23 cellular contexts compared by ENCODE assay signal in the genomic region with DNA sequence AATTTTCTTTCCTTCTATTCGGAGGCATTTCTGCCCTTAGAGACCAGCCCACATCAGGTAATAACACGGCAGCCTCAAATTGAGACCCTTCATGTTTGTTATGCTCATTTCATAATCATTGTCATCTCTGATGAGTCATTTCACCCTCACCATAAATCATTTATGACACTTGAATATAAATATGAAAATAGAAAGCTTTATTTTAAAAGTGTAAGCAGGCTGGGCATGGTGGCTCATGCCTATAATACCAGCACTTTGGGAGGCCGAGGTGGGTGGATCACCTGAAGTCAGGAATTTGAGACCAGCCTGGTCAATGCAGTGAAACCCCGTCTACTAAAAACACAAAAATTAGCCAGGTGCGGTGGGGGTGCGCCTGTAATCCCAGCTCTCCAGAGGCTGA. TPM values are rescaled to one million over a fixed set of nuclear protein-coding genes. Genes with fewer than 3 reads are reported as not detected.
"Had no signal": no experiment of that assay in that cellular context is flagged by ENCODE, and none has a peak within 500 bp of the region (broad histone marks: within the 10 kb centered on the region; RNA-seq: fewer than 3 reads in every experiment).

No MANE protein-coding gene starts in this region.

- H3K27me3 ChIP-seq: body of pancreas, ovary, tibial artery, uterus had no signal

- H3K4me1 ChIP-seq: heart right ventricle, psoas muscle, tibial artery, uterus had no signal

- H3K27ac ChIP-seq: body of pancreas, dorsolateral prefrontal cortex, heart right ventricle, ovary, psoas muscle, tibial artery, uterus had no signal

- FAIRE-seq: colon, TTC549 had no signal

- H3K4me3 Mint-ChIP-seq: activated CD4-positive, alpha-beta memory T cell treated with anti-CD3 and anti-CD28 coated beads, Interleukin-2, amount 10 ng/mL, durations not matched to agents 7 days and 5 days; activated CD8-positive, alpha-beta memory T cell treated with anti-CD3 and anti-CD28 coated beads, Interleukin-2, amount 10 ng/mL, durations not matched to agents 7 days and 5 days; activated naive CD8-positive, alpha-beta T cell treated with anti-CD3 and anti-CD28 coated beads, Interleukin-2, amount 10 ng/mL, durations not matched to agents 7 days and 5 days; activated T-helper 17 cell treated with anti-CD3 and anti-CD28 coated beads, Interleukin-2, amount 50 U/mL, for 72 hours; immature natural killer cell; naive thymus-derived CD4-positive, alpha-beta T cell; T-helper 2 cell treated with Interferon-gamma antibody and Interleukin-4, amounts not matched to agents 5 μg/mL and 100 μg/mL, for 36 hours had no signal

- H3K27me3 Mint-ChIP-seq: activated CD4-positive, alpha-beta memory T cell treated with anti-CD3 and anti-CD28 coated beads, Interleukin-2, amount 10 ng/mL, durations not matched to agents 7 days and 5 days; activated CD8-positive, alpha-beta memory T cell treated with anti-CD3 and anti-CD28 coated beads, Interleukin-2, amount 10 ng/mL, durations not matched to agents 7 days and 5 days; activated naive CD8-positive, alpha-beta T cell treated with anti-CD3 and anti-CD28 coated beads, Interleukin-2, amount 10 ng/mL, durations not matched to agents 7 days and 5 days had no signal

- H3K9me3 Mint-ChIP-seq: activated T-helper 17 cell treated with anti-CD3 and anti-CD28 coated beads, Interleukin-2, amount 50 U/mL, for 72 hours; T-helper 2 cell treated with Interferon-gamma antibody and Interleukin-4, amounts not matched to agents 5 μg/mL and 100 μg/mL, for 36 hours had no signal

- DNase-seq: activated CD4-positive, alpha-beta memory T cell treated with anti-CD3 and anti-CD28 coated beads, Interleukin-2, amount 10 ng/mL, durations not matched to agents 7 days and 5 days; activated CD4-positive, alpha-beta T cell treated with anti-CD3 and anti-CD28 coated beads for 4 hours; activated CD8-positive, alpha-beta memory T cell treated with anti-CD3 and anti-CD28 coated beads, Interleukin-2, amount 10 ng/mL, durations not matched to agents 7 days and 5 days; activated naive CD4-positive, alpha-beta T cell; activated naive CD8-positive, alpha-beta T cell treated with anti-CD3 and anti-CD28 coated beads, Interleukin-2, amount 10 ng/mL, durations not matched to agents 7 days and 5 days; body of pancreas; central memory CD4-positive, alpha-beta T cell; dorsolateral prefrontal cortex; heart right ventricle; immature natural killer cell; mesendoderm; naive thymus-derived CD4-positive, alpha-beta T cell; ovary; psoas muscle; right cardiac atrium; stimulated activated CD4-positive, alpha-beta T cell treated with anti-CD3 and anti-CD28 coated beads, Interleukin-2, amount 100 ng/mL, for 24 hours; stimulated activated naive CD4-positive, alpha-beta T cell treated with Interleukin-2 at 50 U/mL for 16 hours; tibial artery; uterus had no signal

- H3K36me3 ChIP-seq: heart right ventricle, ovary, tibial artery, uterus had no signal

- H3K4me1 Mint-ChIP-seq: activated CD4-positive, alpha-beta memory T cell treated with anti-CD3 and anti-CD28 coated beads, Interleukin-2, amount 10 ng/mL, durations not matched to agents 7 days and 5 days; activated CD8-positive, alpha-beta memory T cell treated with anti-CD3 and anti-CD28 coated beads, Interleukin-2, amount 10 ng/mL, durations not matched to agents 7 days and 5 days; activated naive CD8-positive, alpha-beta T cell treated with anti-CD3 and anti-CD28 coated beads, Interleukin-2, amount 10 ng/mL, durations not matched to agents 7 days and 5 days; activated T-helper 17 cell treated with anti-CD3 and anti-CD28 coated beads, Interleukin-2, amount 50 U/mL, for 72 hours; immature natural killer cell; naive thymus-derived CD4-positive, alpha-beta T cell had no signal

- H3K4me3 ChIP-seq: body of pancreas, dorsolateral prefrontal cortex, heart right ventricle, ovary, psoas muscle, tibial artery, uterus had no signal

- H3K36me3 Mint-ChIP-seq: activated CD8-positive, alpha-beta memory T cell treated with anti-CD3 and anti-CD28 coated beads, Interleukin-2, amount 10 ng/mL, durations not matched to agents 7 days and 5 days; activated naive CD8-positive, alpha-beta T cell treated with anti-CD3 and anti-CD28 coated beads, Interleukin-2, amount 10 ng/mL, durations not matched to agents 7 days and 5 days; immature natural killer cell; naive thymus-derived CD4-positive, alpha-beta T cell had no signal

- H3K9me3 ChIP-seq: body of pancreas, ovary, psoas muscle, uterus had no signal

- H3K27ac Mint-ChIP-seq: activated CD4-positive, alpha-beta memory T cell treated with anti-CD3 and anti-CD28 coated beads, Interleukin-2, amount 10 ng/mL, durations not matched to agents 7 days and 5 days; activated CD8-positive, alpha-beta memory T cell treated with anti-CD3 and anti-CD28 coated beads, Interleukin-2, amount 10 ng/mL, durations not matched to agents 7 days and 5 days; activated naive CD8-positive, alpha-beta T cell treated with anti-CD3 and anti-CD28 coated beads, Interleukin-2, amount 10 ng/mL, durations not matched to agents 7 days and 5 days; activated T-helper 17 cell treated with anti-CD3 and anti-CD28 coated beads, Interleukin-2, amount 50 U/mL, for 72 hours; immature natural killer cell; naive thymus-derived CD4-positive, alpha-beta T cell; T-helper 2 cell treated with Interferon-gamma antibody and Interleukin-4, amounts not matched to agents 5 μg/mL and 100 μg/mL, for 36 hours had no signal

RNA-seq across cellular contexts. Expression of a gene that starts 57.4 kb away (rescaled TPM):
- total RNA-seq: activated CD4-positive, alpha-beta memory T cell treated with anti-CD3 and anti-CD28 coated beads, Interleukin-2, amount 10 ng/mL, durations not matched to agents 7 days and 5 days; activated CD8-positive, alpha-beta memory T cell treated with anti-CD3 and anti-CD28 coated beads, Interleukin-2, amount 10 ng/mL, durations not matched to agents 7 days and 5 days; activated naive CD8-positive, alpha-beta T cell treated with anti-CD3 and anti-CD28 coated beads, Interleukin-2, amount 10 ng/mL, durations not matched to agents 7 days and 5 days had no signal
- polyA plus RNA-seq: immature natural killer cell; naive thymus-derived CD4-positive, alpha-beta T cell had no signal
